ENCODE assay signal across 32 cellular contexts in genomic region chr18:26738706-26739105, GRCh38.
"Had no signal": no experiment of that assay in that cellular context is flagged by ENCODE, and none has a peak within 500 bp of the region (broad histone marks: within the 10 kb centered on the region; RNA-seq: fewer than 3 reads in every experiment).

No MANE protein-coding gene starts in this region.

- H3K79me2 ChIP-seq: hepatocyte had no signal

- H3K27me3 ChIP-seq: adrenal gland, ascending aorta, breast epithelium, cardiac muscle cell, colonic mucosa, esophagus squamous epithelium, gastroesophageal sphincter, heart right ventricle, hepatocyte had no signal

- H3K4me1 ChIP-seq: ascending aorta, breast epithelium, colonic mucosa, esophagus squamous epithelium, gastroesophageal sphincter, heart right ventricle had no signal

- H3K9me3 ChIP-seq: adrenal gland, ascending aorta, breast epithelium, colonic mucosa, esophagus squamous epithelium, gastroesophageal sphincter, heart right ventricle had no signal

- H3K4me2 ChIP-seq: hepatocyte had no signal

- H3K27ac ChIP-seq: adrenal gland, ascending aorta, breast epithelium, cardiac muscle cell, colonic mucosa, epithelial cell of prostate, esophagus squamous epithelium, gastroesophageal sphincter, heart right ventricle, hepatocyte had no signal

- H3K4me3 ChIP-seq: adrenal gland, ascending aorta, breast epithelium, cardiac muscle cell, colonic mucosa, esophagus squamous epithelium, gastroesophageal sphincter, heart right ventricle, hepatocyte had no signal

- H2AFZ ChIP-seq: hepatocyte had no signal

- DNase-seq: activated CD4-positive, alpha-beta memory T cell treated with anti-CD3 and anti-CD28 coated beads for 36 hours; activated CD4-positive, alpha-beta T cell treated with anti-CD3 and anti-CD28 coated beads for 36 hours; activated CD4-positive, alpha-beta T cell treated with anti-CD3 and anti-CD28 coated beads, Interleukin-2, amount 10 ng/mL, durations not matched to agents 24 days and 14 days; activated CD4-positive, CD25-positive, alpha-beta regulatory T cell; activated CD4-positive, CD25-positive, alpha-beta regulatory T cell treated with anti-CD3 and anti-CD28 coated beads, Interleukin-2, amount 50 U/mL, for 72 hours; activated CD8-positive, alpha-beta memory T cell treated with anti-CD3 and anti-CD28 coated beads, Interleukin-2, amount 10 ng/mL, durations not matched to agents 7 days and 5 days; activated CD8-positive, alpha-beta memory T cell treated with anti-CD3 and anti-CD28 coated beads, Interleukin-2, amount 50 U/mL, for 4 hours; activated CD8-positive, alpha-beta T cell treated with anti-CD3 and anti-CD28 coated beads, Interleukin-2, amount 10 ng/mL, durations not matched to agents 7 days and 5 days; activated effector memory CD4-positive, alpha-beta T cell treated with anti-CD3 and anti-CD28 coated beads, Interleukin-2, amount 50 U/mL, for 16 hours; activated naive CD4-positive, alpha-beta T cell treated with anti-CD3 and anti-CD28 coated beads for 36 hours; activated naive CD8-positive, alpha-beta T cell treated with anti-CD3 and anti-CD28 coated beads for 36 hours; activated naive CD8-positive, alpha-beta T cell treated with anti-CD3 and anti-CD28 coated beads, Interleukin-2, amount 50 U/mL, for 24 hours; activated T-cell treated with anti-CD3 and anti-CD28 coated beads, Interleukin-2, amount 50 U/mL, for 1 hour; activated T-cell treated with anti-CD3 and anti-CD28 coated beads, Interleukin-2, amount 50 U/mL, for 48 hours; adrenal gland; amygdala; central memory CD4-positive, alpha-beta T cell; cerebellar nuclear complex; colonic mucosa; effector CD8-positive, alpha-beta T cell; esophagus squamous epithelium; foreskin melanocyte; heart right ventricle; T-helper 2 cell had no signal

- ATAC-seq: activated CD4-positive, alpha-beta T cell treated with anti-CD3 and anti-CD28 coated beads for 36 hours; activated CD8-positive, alpha-beta memory T cell treated with anti-CD3 and anti-CD28 coated beads, Interleukin-2, amount 10 ng/mL, durations not matched to agents 7 days and 5 days; activated CD8-positive, alpha-beta T cell treated with anti-CD3 and anti-CD28 coated beads, Interleukin-2, amount 10 ng/mL, durations not matched to agents 7 days and 5 days; activated naive CD8-positive, alpha-beta T cell treated with anti-CD3 and anti-CD28 coated beads, Interleukin-2, amount 50 U/mL, for 24 hours; gastroesophageal sphincter; heart right ventricle had no signal

- H3K36me3 ChIP-seq: adrenal gland, ascending aorta, breast epithelium, cardiac muscle cell, colonic mucosa, esophagus squamous epithelium, gastroesophageal sphincter, heart right ventricle had no signal

- FAIRE-seq: endometrium, endothelial cell of umbilical vein had no signal
